ENCODE assay signal across 8 cellular contexts in the genomic region with DNA sequence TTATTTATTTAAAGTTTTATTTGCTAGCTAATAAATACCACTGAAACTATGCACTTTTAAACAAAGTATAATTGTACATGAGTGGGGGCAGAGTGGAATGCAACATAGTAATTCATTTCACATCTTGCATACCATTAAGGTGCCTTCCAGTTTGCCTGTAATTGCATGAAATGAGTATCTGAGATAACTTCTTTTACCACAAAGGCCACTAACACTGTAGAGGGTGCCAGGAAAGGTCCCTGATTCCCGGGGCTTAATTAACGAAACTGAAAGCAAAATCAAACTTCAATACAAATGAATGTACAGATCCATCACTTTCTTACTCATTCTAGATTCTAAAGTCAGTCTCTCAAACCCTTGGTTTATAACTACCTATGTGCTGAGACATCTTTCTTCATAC. TPM values are rescaled to one million over a fixed set of nuclear protein-coding genes. Genes with fewer than 3 reads are reported as not detected.
A peak's percentile ranks its signal among the peaks of the same experiment; 100 is the strongest.
DNase-seq lines count a peak whose midpoint lies in the region; ATAC-seq and TF ChIP-seq lines count a peak whose summit lies in the region.

No MANE protein-coding gene starts in this region.

- H3K4me3 Mint-ChIP-seq in effector memory CD8-positive, alpha-beta T cell, result no peak overlapping the region
- no peak overlapping the region for H3K4me3 Mint-ChIP-seq in chondrocyte (ENCODE audit: unreplicated experiment)

- peak; percentile 23 for DNase-seq in ACHN
- peak; percentile 26 for DNase-seq in RWPE1 (ENCODE audit: low spot score)
- peak; percentile 27 to 39 (median 31) for DNase-seq in effector memory CD8-positive, alpha-beta T cell
- DNase-seq in stimulated activated CD4-positive, alpha-beta T cell treated with anti-CD3 and anti-CD28 coated beads, Interleukin-15, amount 100 ng/mL, for 24 hours, result peak; percentile 60
- no peak for DNase-seq in chondrocyte (ENCODE audit: low spot score)
- no peak for DNase-seq in WERI-Rb-1

- H3K4me3 ChIP-seq in WERI-Rb-1 (ENCODE audit: low read depth, low read length), result no peak overlapping the region

- ATAC-seq in GM18505 (IDR thresholded peaks at IDR 0.05; ENCODE audit: unreplicated experiment), result peak; percentile 28
- ATAC-seq in HG03095 (IDR thresholded peaks at IDR 0.05; ENCODE audit: unreplicated experiment), result peak; percentile 30
- ATAC-seq in effector memory CD8-positive, alpha-beta T cell (replicated peaks), result peak; percentile 3

- no peaks in the 10 kb centered on the region for H3K36me3 ChIP-seq in WERI-Rb-1

- H3K27me3 Mint-ChIP-seq in effector memory CD8-positive, alpha-beta T cell, result no peaks in the 10 kb centered on the region
- H3K27me3 Mint-ChIP-seq in chondrocyte (ENCODE audit: low read depth), result no peaks in the 10 kb centered on the region

- in situ Hi-C loops in ACHN (cut with HindIII; ENCODE audit: low pct_ligation_motif_present, low pct_unique_long_range_greater_than_20kb, low sequenced_read_pairs), result no loop called here

- H3K36me3 Mint-ChIP-seq in effector memory CD8-positive, alpha-beta T cell (ENCODE audit: insufficient read depth), result peaks cover 27% of the 10 kb centered on the region
- peaks cover 2% of the 10 kb centered on the region for H3K36me3 Mint-ChIP-seq in chondrocyte (ENCODE audit: low read depth)

- H3K9me3 ChIP-seq in WERI-Rb-1 (ENCODE audit: severe bottlenecking), result peaks cover 4% of the 10 kb centered on the region

- H3K27me3 ChIP-seq in WERI-Rb-1 (ENCODE audit: insufficient read depth, low read depth, severe bottlenecking), result no peaks in the 10 kb centered on the region

- POLR2A ChIA-PET in RWPE1 (lab: Yijun Ruan, JAX; ENCODE audit: low non-redundant PET), result no interaction called here

- TF ChIP-seq CTCF in RWPE1 (conservative IDR thresholded peaks at IDR 0.05; ENCODE audit: low read depth) (no peak), chondrocyte (IDR thresholded peaks at IDR 0.05) (no peak), WERI-Rb-1 (IDR thresholded peaks at IDR 0.05; ENCODE audit: low read depth, low read length) (no peak)

- no peak for TF ChIP-seq POLR2A in GM18505 (IDR thresholded peaks at IDR 0.05; ENCODE audit: borderline replicate concordance, extremely low read depth, insufficient read depth, insufficient read length)

- CTCF ChIA-PET in RWPE1 (lab: Yijun Ruan, JAX), result interaction anchor here (0.6 kb wide), 2 partner anchors 36 to 816 kb away, joined by 4 read pairs; no protein-coding TSS in a partner anchor

- H3K27ac ChIP-seq in RWPE1 (no peak overlapping the region), WERI-Rb-1 (no peak overlapping the region)

- peaks cover 0 to 2% of the 10 kb centered on the region in 2 donors for H3K9me3 Mint-ChIP-seq in effector memory CD8-positive, alpha-beta T cell
- no peaks in the 10 kb centered on the region for H3K9me3 Mint-ChIP-seq in chondrocyte (ENCODE audit: low read depth)

- peaks cover 22% of the 10 kb centered on the region in 2 donors for H3K4me1 Mint-ChIP-seq in effector memory CD8-positive, alpha-beta T cell (ENCODE audit: low read depth in 2 of 2)
- peaks cover 12% of the 10 kb centered on the region for H3K4me1 Mint-ChIP-seq in chondrocyte (ENCODE audit: low read depth)

- H3K27ac Mint-ChIP-seq in effector memory CD8-positive, alpha-beta T cell, result no peak overlapping the region
- no peak overlapping the region for H3K27ac Mint-ChIP-seq in chondrocyte (ENCODE audit: unreplicated experiment)

RNA-seq across cellular contexts. Expression of a gene that starts 2.1 kb away (rescaled TPM):
- 43.1 to 56.7 TPM (median 49.1 TPM) in 3 replicates for total RNA-seq in chondrocyte

Comparison
In these comparisons a context has a peak if more than half of its experiments do, and no peak if none do; other contexts are left out.
1. DNase-seq: peak in ACHN (single experiment), RWPE1 (single experiment), effector memory CD8-positive, alpha-beta T cell (3 of 3) and stimulated activated CD4-positive, alpha-beta T cell treated with anti-CD3 and anti-CD28 coated beads, Interleukin-15, amount 100 ng/mL, for 24 hours (single experiment); none in chondrocyte (single experiment) and WERI-Rb-1 (single experiment).
2. Peak in every context shown above with its lines, with median percentiles within 50 percentile points of each other: ATAC-seq.